ENCODE assay signal across 16 cellular contexts in genomic region chr4:115292320-115293092, GRCh38.
DNase-seq lines count a peak whose midpoint lies in the region; ATAC-seq and TF ChIP-seq lines count a peak whose summit lies in the region.
"Had no signal": no experiment of that assay in that cellular context is flagged by ENCODE, and none has a peak within 500 bp of the region (broad histone marks: within the 10 kb centered on the region; RNA-seq: fewer than 3 reads in every experiment).

No MANE protein-coding gene starts in this region.

- ATAC-seq in GM18498 (IDR thresholded peaks at IDR 0.05; ENCODE audit: unreplicated experiment) (peak; percentile 78), GM19467 (IDR thresholded peaks at IDR 0.05; ENCODE audit: unreplicated experiment) (peak; percentile 77), HG03135 (IDR thresholded peaks at IDR 0.05; ENCODE audit: unreplicated experiment) (peak; percentile 72)
- ATAC-seq: activated CD8-positive, alpha-beta memory T cell treated with anti-CD3 and anti-CD28 coated beads, Interleukin-2, amount 10 ng/mL, durations not matched to agents 7 days and 5 days; gastrocnemius medialis had no signal

- no peaks in the 10 kb centered on the region for H3K4me1 Mint-ChIP-seq in activated CD4-positive, alpha-beta T cell treated with anti-CD3 and anti-CD28 coated beads, Interleukin-2, amount 10 ng/mL, durations not matched to agents 7 days and 5 days

- H3K4me3 Mint-ChIP-seq in activated CD4-positive, alpha-beta T cell treated with anti-CD3 and anti-CD28 coated beads, Interleukin-2, amount 10 ng/mL, durations not matched to agents 7 days and 5 days: no peak overlapping the region
- H3K4me3 Mint-ChIP-seq: activated CD8-positive, alpha-beta memory T cell treated with anti-CD3 and anti-CD28 coated beads, Interleukin-2, amount 10 ng/mL, durations not matched to agents 7 days and 5 days; activated naive CD4-positive, alpha-beta T cell treated with anti-CD3 and anti-CD28 coated beads for 36 hours had no signal

- TF ChIP-seq POLR2A in erythroblast (IDR thresholded peaks at IDR 0.05; ENCODE audit: low read length): no peak

- POLR2A ChIA-PET in activated CD4-positive, alpha-beta T cell treated with anti-CD3 and anti-CD28 coated beads, Interleukin-2, amount 10 ng/mL, durations not matched to agents 7 days and 5 days (lab: Charles Lee): no interaction called here

- peak overlapping the region; percentile 4; the same call in 1 of the 2 replicates for H3K4me3 ChIP-seq in SJCRH30
- H3K4me3 ChIP-seq: gastrocnemius medialis had no signal

- no peaks in the 10 kb centered on the region for H3K9me3 Mint-ChIP-seq in activated CD4-positive, alpha-beta T cell treated with anti-CD3 and anti-CD28 coated beads, Interleukin-2, amount 10 ng/mL, durations not matched to agents 7 days and 5 days

- H3K36me3 ChIP-seq in SJCRH30: no peaks in the 10 kb centered on the region
- H3K36me3 ChIP-seq: gastrocnemius medialis had no signal

- no peaks in the 10 kb centered on the region for H3K36me3 Mint-ChIP-seq in activated CD4-positive, alpha-beta T cell treated with anti-CD3 and anti-CD28 coated beads, Interleukin-2, amount 10 ng/mL, durations not matched to agents 7 days and 5 days (ENCODE audit: low read depth)
- H3K36me3 Mint-ChIP-seq: activated CD8-positive, alpha-beta memory T cell treated with anti-CD3 and anti-CD28 coated beads, Interleukin-2, amount 10 ng/mL, durations not matched to agents 7 days and 5 days had no signal

- H3K27me3 ChIP-seq in SJCRH30: no peaks in the 10 kb centered on the region
- H3K27me3 ChIP-seq: gastrocnemius medialis had no signal

- CTCF ChIA-PET in activated CD4-positive, alpha-beta T cell treated with anti-CD3 and anti-CD28 coated beads, Interleukin-2, amount 10 ng/mL, durations not matched to agents 7 days and 5 days (lab: Charles Lee): no interaction called here

- H3K27ac Mint-ChIP-seq in activated CD4-positive, alpha-beta T cell treated with anti-CD3 and anti-CD28 coated beads, Interleukin-2, amount 10 ng/mL, durations not matched to agents 7 days and 5 days: no peak overlapping the region
- H3K27ac Mint-ChIP-seq: activated CD8-positive, alpha-beta memory T cell treated with anti-CD3 and anti-CD28 coated beads, Interleukin-2, amount 10 ng/mL, durations not matched to agents 7 days and 5 days; activated naive CD4-positive, alpha-beta T cell treated with anti-CD3 and anti-CD28 coated beads for 36 hours had no signal

- DNase-seq in SJCRH30 (peak; percentile 89 to 96), NCI-H2107 (lab: John Stamatoyannopoulos, UW) (no peak), erythroblast (lab: John Stamatoyannopoulos, UW) (no peak), hypothalamus (lab: John Stamatoyannopoulos, UW) (no peak)
- no peak for DNase-seq in activated CD4-positive, alpha-beta T cell treated with anti-CD3 and anti-CD28 coated beads, Interleukin-2, amount 10 ng/mL, durations not matched to agents 7 days and 5 days
- DNase-seq: activated CD8-positive, alpha-beta memory T cell treated with anti-CD3 and anti-CD28 coated beads, Interleukin-2, amount 10 ng/mL, durations not matched to agents 7 days and 5 days; activated naive CD4-positive, alpha-beta T cell treated with anti-CD3 and anti-CD28 coated beads for 36 hours; gastrocnemius medialis; IMR-90; NCI-H146; NCI-H526; SIG-M5; stimulated activated CD4-positive, alpha-beta T cell treated with anti-CD3 and anti-CD28 coated beads, Interleukin-1b, Interleukin-23, amount 100 ng/mL, for 48 hours had no signal

- H3K27me3 Mint-ChIP-seq in activated CD4-positive, alpha-beta T cell treated with anti-CD3 and anti-CD28 coated beads, Interleukin-2, amount 10 ng/mL, durations not matched to agents 7 days and 5 days: no peaks in the 10 kb centered on the region

- H3K4me1 ChIP-seq in SJCRH30: peaks cover 42% of the 10 kb centered on the region
- H3K4me1 ChIP-seq: gastrocnemius medialis had no signal

- H3K9me3 ChIP-seq in SJCRH30 (replicated peaks): no peaks in the 10 kb centered on the region
- H3K9me3 ChIP-seq: gastrocnemius medialis had no signal

- peak overlapping the region; percentile 98 for H3K27ac ChIP-seq in SJCRH30
- H3K27ac ChIP-seq: gastrocnemius medialis had no signal

Comparison
In these comparisons a context has a peak if more than half of its experiments do, and no peak if none do; other contexts are left out.
1. DNase-seq: peak in SJCRH30 (2 of 2); none in NCI-H2107 (single experiment), activated CD4-positive, alpha-beta T cell treated with anti-CD3 and anti-CD28 coated beads, Interleukin-2, amount 10 ng/mL, durations not matched to agents 7 days and 5 days (single experiment), erythroblast (0 of 2) and hypothalamus (0 of 51).
2. Peak in every context shown above with its lines, with median percentiles within 50 percentile points of each other: ATAC-seq.